ENCODE assay signal across 15 cellular contexts in the genomic region with DNA sequence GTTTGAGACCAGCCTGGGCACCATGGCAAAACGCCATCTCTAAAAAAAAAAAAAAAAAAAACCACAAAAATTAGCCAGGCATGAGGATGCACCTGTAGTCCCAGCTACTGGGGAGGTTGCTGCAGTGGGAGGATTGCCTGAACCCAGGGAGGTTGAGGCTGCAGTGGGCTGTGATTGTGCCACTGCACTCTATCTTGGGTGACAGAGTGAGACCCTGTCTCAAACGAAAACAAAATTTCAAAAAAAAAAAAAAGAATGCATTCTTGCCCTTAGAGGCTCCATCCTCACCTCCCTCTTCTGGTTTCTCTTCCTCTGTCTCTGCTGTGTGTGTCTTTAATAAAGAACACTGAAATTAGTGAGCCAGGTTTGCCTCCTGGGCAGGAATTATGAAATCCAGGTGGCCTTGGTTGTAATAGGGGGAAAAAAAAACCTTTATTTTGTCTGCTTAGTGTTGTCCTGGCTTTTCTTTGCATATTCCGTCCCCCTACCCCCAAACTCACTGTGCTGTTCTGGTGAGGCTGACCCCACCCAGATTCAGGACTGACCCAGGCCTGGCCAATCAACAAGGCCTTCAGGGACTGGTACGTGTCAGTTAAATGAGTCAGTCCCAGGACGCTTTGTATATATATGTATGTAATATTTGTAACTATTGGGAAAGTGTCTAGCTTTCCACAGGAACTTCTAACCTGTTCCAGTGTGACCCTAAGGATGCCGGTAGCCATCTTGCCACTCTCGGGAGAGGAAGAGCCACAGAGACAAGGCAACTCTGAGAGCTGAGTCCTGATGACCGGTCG.
DNase-seq lines count a peak whose midpoint lies in the region; ATAC-seq, FAIRE-seq and TF ChIP-seq lines count a peak whose summit lies in the region.
"Had no signal": no experiment of that assay in that cellular context is flagged by ENCODE, and none has a peak within 500 bp of the region (broad histone marks: within the 10 kb centered on the region; RNA-seq: fewer than 3 reads in every experiment).

No MANE protein-coding gene starts in this region.

- H3K4me2 ChIP-seq in DND-41 (ENCODE audit: insufficient read depth, low read length) (no peak overlapping the region), keratinocyte (ENCODE audit: control insufficient read depth, extremely low read depth, insufficient read depth, low read depth, low read length) (peak overlapping the region; percentile 53)

- H3K27me3 ChIP-seq in DND-41 (ENCODE audit: insufficient read depth, low read length, poor library complexity), result peaks cover 7% of the 10 kb centered on the region
- H3K27me3 ChIP-seq in keratinocyte (ENCODE audit: control insufficient read depth, extremely low read depth, insufficient read depth, low read length), result no peaks in the 10 kb centered on the region
- H3K27me3 ChIP-seq: BE2C had no signal

- peak; percentile 57 for FAIRE-seq in keratinocyte (lab: Jason Lieb, UNC)
- FAIRE-seq: GM18507 had no signal

- dilution Hi-C loops in keratinocyte (cut with MboI; ENCODE audit: extremely low pct_ligation_motif_present, low sequenced_read_pairs), result no loop called here

- peak; percentile 65 for ATAC-seq in DND-41 (ENCODE audit: insufficient read depth, low read depth)

- no peak overlapping the region for H3K4me3 Mint-ChIP-seq in activated naive CD8-positive, alpha-beta T cell treated with anti-CD3 and anti-CD28 coated beads for 36 hours

- H2AFZ ChIP-seq in DND-41 (ENCODE audit: low read depth, low read length) (no peak overlapping the region), keratinocyte (ENCODE audit: control insufficient read depth, low read length) (peak overlapping the region; percentile 72)

- no peak overlapping the region for H3K9ac ChIP-seq in DND-41 (ENCODE audit: low read depth, low read length)
- H3K9ac ChIP-seq in keratinocyte (ENCODE audit: control insufficient read depth, extremely low read depth, insufficient read depth, low read length), result peak overlapping the region; percentile 61

- H3K79me2 ChIP-seq in DND-41 (ENCODE audit: insufficient read depth, low read length), result no peaks in the 10 kb centered on the region
- H3K79me2 ChIP-seq in keratinocyte (ENCODE audit: control insufficient read depth, insufficient read depth, low read length), result no peaks in the 10 kb centered on the region

- H3K4me1 Mint-ChIP-seq in activated naive CD8-positive, alpha-beta T cell treated with anti-CD3 and anti-CD28 coated beads for 36 hours, result peaks cover 10% of the 10 kb centered on the region

- in situ Hi-C loops in G401 (cut with HindIII; ENCODE audit: low sequenced_read_pairs), result no loop called here

- H3K27ac Mint-ChIP-seq in activated naive CD8-positive, alpha-beta T cell treated with anti-CD3 and anti-CD28 coated beads for 36 hours, result peak overlapping the region; percentile 73

- H3K36me3 ChIP-seq in DND-41 (ENCODE audit: insufficient read depth, low read length), result no peaks in the 10 kb centered on the region
- no peaks in the 10 kb centered on the region for H3K36me3 ChIP-seq in keratinocyte (ENCODE audit: control insufficient read depth in 2 of 2, extremely low read depth in 1 of 2, insufficient read depth in 2 of 2, low read length in 2 of 2)
- H3K36me3 ChIP-seq: BE2C, prostate gland had no signal

- peaks cover 3% of the 10 kb centered on the region for H3K9me1 ChIP-seq in keratinocyte (ENCODE audit: control insufficient read depth, extremely low read depth, insufficient read depth, low read length)

- H4K20me1 ChIP-seq in DND-41 (ENCODE audit: insufficient read depth, low read length), result no peaks in the 10 kb centered on the region
- H4K20me1 ChIP-seq in keratinocyte (ENCODE audit: control insufficient read depth, extremely low read depth, insufficient read depth, low read length), result no peaks in the 10 kb centered on the region

- DNase-seq in DND-41, result peak; percentile 10
- peak; percentile 73 for DNase-seq in HPDE6-E6E7 (ENCODE audit: extremely low spot score)
- no peak for DNase-seq in activated naive CD8-positive, alpha-beta T cell treated with anti-CD3 and anti-CD28 coated beads for 36 hours
- DNase-seq in keratinocyte (ENCODE audit: low read depth, low spot score), result peak; percentile 78
- no peak for DNase-seq in NCI-H2171 (lab: John Stamatoyannopoulos, UW)
- DNase-seq in mucosa of gallbladder (ENCODE audit: low spot score), result no peak
- DNase-seq in G401 (ENCODE audit: low spot score), result no peak
- no peak for DNase-seq in SKM-1 (lab: John Stamatoyannopoulos, UW; ENCODE audit: unreplicated experiment)
- DNase-seq: BE2C; cortex of kidney; foreskin melanocyte; NCI-H345; stimulated activated CD4-positive, alpha-beta T cell treated with anti-CD3 and anti-CD28 coated beads, Interleukin-2, amount 100 ng/mL, for 24 hours had no signal

- H3K9me3 ChIP-seq in DND-41 (ENCODE audit: insufficient read depth, low read length, severe bottlenecking), result no peaks in the 10 kb centered on the region
- no peaks in the 10 kb centered on the region for H3K9me3 ChIP-seq in keratinocyte (ENCODE audit: control insufficient read depth, low read depth, low read length)
- H3K9me3 ChIP-seq: BE2C, prostate gland had no signal

- TF ChIP-seq CTCF in DND-41 (IDR thresholded peaks at IDR 0.05; ENCODE audit: borderline replicate concordance, extremely low read depth, low read length, poor library complexity, severe bottlenecking) (no peak), keratinocyte (optimal IDR thresholded peaks at IDR 0.05 in 1 of 3, IDR thresholded peaks at IDR 0.05 in 1 of 3, conservative IDR thresholded peaks at IDR 0.05 in 1 of 3; ENCODE audit: extremely low read depth in 1 of 3, insufficient read depth in 2 of 3, low read length in 3 of 3) (no peak)

- H3K27ac ChIP-seq in DND-41 (ENCODE audit: low read length), result no peak overlapping the region
- H3K27ac ChIP-seq in keratinocyte (ENCODE audit: control insufficient read depth, insufficient read depth, low read length), result peak overlapping the region; percentile 94
- H3K27ac ChIP-seq: prostate gland had no signal

- H3K4me3 ChIP-seq in DND-41 (ENCODE audit: low read depth in 1 of 2, low read length in 2 of 2) (no peak overlapping the region), keratinocyte (ENCODE audit: control insufficient read depth in 2 of 3, extremely low read depth in 1 of 3, insufficient read depth in 2 of 3, low read depth in 1 of 3, low read length in 3 of 3) (no peak overlapping the region)
- H3K4me3 ChIP-seq: prostate gland had no signal

- peaks cover 5% of the 10 kb centered on the region for H3K36me3 Mint-ChIP-seq in activated naive CD8-positive, alpha-beta T cell treated with anti-CD3 and anti-CD28 coated beads for 36 hours

- no peaks in the 10 kb centered on the region for H3K9me3 Mint-ChIP-seq in activated naive CD8-positive, alpha-beta T cell treated with anti-CD3 and anti-CD28 coated beads for 36 hours

- H3K4me1 ChIP-seq in DND-41 (ENCODE audit: insufficient read depth, low read length) (peaks cover 2% of the 10 kb centered on the region; the same call in 1 of the 2 replicates), keratinocyte (ENCODE audit: control insufficient read depth, extremely low read depth, insufficient read depth, low read length) (peaks cover 50% of the 10 kb centered on the region)
- H3K4me1 ChIP-seq: BE2C, prostate gland had no signal

- no peaks in the 10 kb centered on the region for H3K27me3 Mint-ChIP-seq in activated naive CD8-positive, alpha-beta T cell treated with anti-CD3 and anti-CD28 coated beads for 36 hours

Comparison
In these comparisons a context has a peak if more than half of its experiments do, and no peak if none do; other contexts are left out.
1. DNase-seq: peak in DND-41 (single experiment), HPDE6-E6E7 (single experiment) and keratinocyte (single experiment); none in activated naive CD8-positive, alpha-beta T cell treated with anti-CD3 and anti-CD28 coated beads for 36 hours (single experiment), NCI-H2171 (single experiment), mucosa of gallbladder (single experiment), G401 (single experiment) and SKM-1 (single experiment).